ENCODE assay signal across 8 cellular contexts in genomic region chr11:65498977-65499712, GRCh38. TPM values are rescaled to one million over a fixed set of nuclear protein-coding genes. Genes with fewer than 3 reads are reported as not detected.
DNase-seq lines count a peak whose midpoint lies in the region; ATAC-seq, FAIRE-seq and TF ChIP-seq lines count a peak whose summit lies in the region.

Gene MALAT1, plus strand, starts transcription at chr11:65499045.

- peak; percentile 28 for ATAC-seq in left ventricle myocardium superior

- peak; percentile 81 for DNase-seq in BE2C
- DNase-seq in GM23248: peak; percentile 97
- peak; percentile 68 to 85 for DNase-seq in NCI-H187 (lab: John Stamatoyannopoulos, UW)
- peak; percentile 86 to 97 (median 89) for DNase-seq in T-helper 2 cell
- DNase-seq in amygdala (lab: John Stamatoyannopoulos, UW): peak in 55 of 56 donors; percentile 47 to 96 (median 86)
- peak; percentile 93 for DNase-seq in left ventricle myocardium superior
- peak; percentile 68 for DNase-seq in urothelium cell line (ENCODE audit: low spot score)

- H3K4me1 ChIP-seq in BE2C (peaks cover 6% of the 10 kb centered on the region; the same call in 1 of the 2 replicates), GM23248 (ENCODE audit: insufficient read depth) (peaks cover 39% of the 10 kb centered on the region), rectal smooth muscle tissue (ENCODE audit: control insufficient read depth, insufficient read depth, low read length) (peaks cover 21% of the 10 kb centered on the region)

- FAIRE-seq in urothelium cell line (lab: Jason Lieb, UNC): no peak

- intact Hi-C loops in left ventricle myocardium superior (cut with micrococcal nuclease): no loop called here

- peaks cover 49% of the 10 kb centered on the region for H3K36me3 ChIP-seq in BE2C
- peaks cover 51% of the 10 kb centered on the region for H3K36me3 ChIP-seq in GM23248 (ENCODE audit: low read depth)
- H3K36me3 ChIP-seq in rectal smooth muscle tissue (ENCODE audit: control insufficient read depth, insufficient read depth, low read length): peaks cover 28% of the 10 kb centered on the region

- H3K9me3 ChIP-seq in BE2C: no peaks in the 10 kb centered on the region
- H3K9me3 ChIP-seq in GM23248 (ENCODE audit: low read depth): no peaks in the 10 kb centered on the region

- peak within 1 kb of the TSS; percentile 100 for H3K27ac ChIP-seq in GM23248
- peak within 1 kb of the TSS; percentile 100 for H3K27ac ChIP-seq in rectal smooth muscle tissue (ENCODE audit: low read depth, low read length)

- peak within 1 kb of the TSS; percentile 100 for H3K9ac ChIP-seq in GM23248
- H3K9ac ChIP-seq in rectal smooth muscle tissue (ENCODE audit: low read length): peak within 1 kb of the TSS; percentile 98

- no peaks in the 10 kb centered on the region for H3K27me3 ChIP-seq in BE2C
- H3K27me3 ChIP-seq in GM23248 (replicated peaks; ENCODE audit: insufficient read depth): no peaks in the 10 kb centered on the region
- no peaks in the 10 kb centered on the region for H3K27me3 ChIP-seq in rectal smooth muscle tissue (ENCODE audit: control insufficient read depth, insufficient read depth, low read length)

- peaks cover 45% of the 10 kb centered on the region for H4K20me1 ChIP-seq in GM23248 (ENCODE audit: insufficient read depth)

- peaks cover 95% of the 10 kb centered on the region for H3K79me2 ChIP-seq in GM23248 (ENCODE audit: insufficient read depth)

- no peak within 1 kb of the TSS for H2AFZ ChIP-seq in GM23248

- in situ Hi-C loops in GM23248 (cut with MboI): no loop called here

- H3K4me2 ChIP-seq in GM23248 (ENCODE audit: unreplicated experiment): peak within 1 kb of the TSS; percentile 97

- TF ChIP-seq CTCF in BE2C (IDR thresholded peaks at IDR 0.05; ENCODE audit: low read depth, low read length): no peak

- H3F3A ChIP-seq in GM23248 (ENCODE audit: insufficient read depth): peaks cover 90% of the 10 kb centered on the region

- WGBS in GM23248 (ENCODE audit: low coverage in 1 of 2, low lambda C conversion rate in 2 of 2, missing lambda C conversion rate in 2 of 2), 2 experiments: 1% methylated on average over 24 of the region's 24 CpGs

- H3K9me2 ChIP-seq in GM23248 (ENCODE audit: insufficient read depth): no peaks in the 10 kb centered on the region

- H3K4me3 ChIP-seq in BE2C (ENCODE audit: low read depth, low read length) (peak within 1 kb of the TSS; percentile 96), GM23248 (peak within 1 kb of the TSS; percentile 98), rectal smooth muscle tissue (ENCODE audit: low read length) (peak within 1 kb of the TSS; percentile 100)

RNA-seq across cellular contexts. Expression of gene MALAT1, which starts in this region (rescaled TPM):
- polyA plus RNA-seq in BE2C (2012; ENCODE audit: insufficient read depth, insufficient read length, low read depth): 273 TPM
- total RNA-seq in GM23248 (2014; rRNA removed; shearing (Covaris generic)): 2,638 and 3,272 TPM in 2 replicates
- 7,376 and 13,207 TPM in 2 replicates for polyA plus RNA-seq in GM23248 (2016; fragmentation: Nextera tagmentation; extraction: Ambion mirVana)
- 7,191 TPM for total RNA-seq in left ventricle myocardium superior

Comparison
In these comparisons a context has a peak if more than half of its experiments do, and no peak if none do; other contexts are left out.
1. Peak in every context shown above with its lines: DNase-seq, ATAC-seq, H3K4me3 ChIP-seq and H3K27ac ChIP-seq.